ENCODE assay signal across 8 cellular contexts in genomic region chr1:217134857-217135568, GRCh38.
DNase-seq lines count a peak whose midpoint lies in the region; ATAC-seq and TF ChIP-seq lines count a peak whose summit lies in the region.

No MANE protein-coding gene starts in this region.

- no peaks in the 10 kb centered on the region for H3K9me1 ChIP-seq in IMR-90 (ENCODE audit: insufficient read depth, low read length)

- H3K4me2 ChIP-seq in IMR-90 (ENCODE audit: low read depth, low read length): peak overlapping the region; percentile 89

- no peak overlapping the region for H4K91ac ChIP-seq in IMR-90 (ENCODE audit: insufficient read depth, low read depth, low read length)

- H2BK5ac ChIP-seq in IMR-90 (ENCODE audit: low read depth, low read length, poor library complexity, severe bottlenecking): no peak overlapping the region

- no TSS peak for BruUV-seq in IMR-90 (replicated peaks; lab: Mats Ljungman, UMichigan)

- no peak overlapping the region for H2BK20ac ChIP-seq in IMR-90 (ENCODE audit: low read depth, low read length)

- peak overlapping the region; percentile 83 for H2AFZ ChIP-seq in IMR-90 (replicated peaks; ENCODE audit: low read length, poor library complexity)

- intact Hi-C loops in IMR-90 (cut with micrococcal nuclease) (loop anchor here (10.0 kb wide), 1 partner anchor 530 kb away; no protein-coding TSS in a partner anchor), dorsolateral prefrontal cortex (cut with DNase I) (no loop called here)

- H3K36me3 Mint-ChIP-seq in nephron progenitor cell (ENCODE audit: low read depth): no peaks in the 10 kb centered on the region
- peaks cover 9% of the 10 kb centered on the region for H3K36me3 Mint-ChIP-seq in activated T-helper 17 cell treated with anti-CD3 and anti-CD28 coated beads, Interleukin-2, amount 50 U/mL, for 72 hours (ENCODE audit: low read depth)

- in situ Hi-C loops in IMR-90 (cut with MboI; ENCODE audit: low sequenced_read_pairs): no loop called here

- H3K56ac ChIP-seq in IMR-90 (ENCODE audit: extremely low read depth, insufficient read depth, low read length): no peak overlapping the region

- H3K4me3 Mint-ChIP-seq in nephron progenitor cell: peak overlapping the region; percentile 87
- no peak overlapping the region for H3K4me3 Mint-ChIP-seq in activated T-helper 17 cell treated with anti-CD3 and anti-CD28 coated beads, Interleukin-2, amount 50 U/mL, for 72 hours

- H4K5ac ChIP-seq in IMR-90 (ENCODE audit: low read depth, low read length): no peak overlapping the region

- no peak overlapping the region for H2AK5ac ChIP-seq in IMR-90 (ENCODE audit: low read depth, low read length)

- H3K18ac ChIP-seq in IMR-90 (ENCODE audit: low read depth, low read length): no peak overlapping the region

- H2BK15ac ChIP-seq in IMR-90 (ENCODE audit: low read depth, low read length): no peak overlapping the region

- DNase-seq in DMS 273 (lab: John Stamatoyannopoulos, UW; ENCODE audit: unreplicated experiment) (peak; percentile 87), IMR-90 (peak; percentile 4), dorsolateral prefrontal cortex (no peak), nephron progenitor cell (peak; percentile 44), CD1c-positive myeloid dendritic cell (ENCODE audit: extremely low spot score) (no peak), HCEC 1CT (no peak), cortex of kidney (lab: John Stamatoyannopoulos, UW) (no peak)

- peaks cover 50% of the 10 kb centered on the region for H3K27me3 ChIP-seq in IMR-90 (ENCODE audit: control insufficient read depth, insufficient read depth, low read length)
- peaks cover 2 to 75% (median 50%) of the 10 kb centered on the region in 45 donors for H3K27me3 ChIP-seq in dorsolateral prefrontal cortex

- H3K23ac ChIP-seq in IMR-90 (ENCODE audit: low read depth, low read length): no peak overlapping the region

- H3K36me3 ChIP-seq in IMR-90 (ENCODE audit: control insufficient read depth, insufficient read depth, low read length): no peaks in the 10 kb centered on the region

- no peaks in the 10 kb centered on the region; the same call in 1 of the 2 replicates for H3K4me1 ChIP-seq in IMR-90 (ENCODE audit: control insufficient read depth, insufficient read depth, low read length)

- H3K9ac ChIP-seq in IMR-90 (ENCODE audit: low read depth, low read length): no peak overlapping the region

- peak overlapping the region; percentile 75 for H3K4me3 ChIP-seq in IMR-90 (ENCODE audit: insufficient read depth, low read depth, low read length)
- peak overlapping the region; percentile 39 to 78 (median 60) for H3K4me3 ChIP-seq in dorsolateral prefrontal cortex

- H2BK120ac ChIP-seq in IMR-90 (ENCODE audit: low read depth, low read length): no peak overlapping the region

- H4K8ac ChIP-seq in IMR-90 (ENCODE audit: low read depth in 2 of 2, low read length in 2 of 2): no peak overlapping the region

- H3K9me3 Mint-ChIP-seq in nephron progenitor cell: no peaks in the 10 kb centered on the region
- H3K9me3 Mint-ChIP-seq in activated T-helper 17 cell treated with anti-CD3 and anti-CD28 coated beads, Interleukin-2, amount 50 U/mL, for 72 hours: peaks cover 3% of the 10 kb centered on the region

- TF ChIP-seq CTCF in IMR-90 (conservative IDR thresholded peaks at IDR 0.05; ENCODE audit: low read depth, low read length) (no peak), dorsolateral prefrontal cortex (IDR thresholded peaks at IDR 0.05 in 54 of 56, conservative IDR thresholded peaks at IDR 0.05 in 2 of 56; ENCODE audit: low read depth in 1 of 56, partially characterized antibody in 56 of 56) (no peak), nephron progenitor cell (IDR thresholded peaks at IDR 0.05) (no peak)

- WGBS in IMR-90 (ENCODE audit: extremely low coverage in 2 of 2, insufficient read length in 1 of 2), 2 experiments: 0% methylated on average over 10 of the region's 49 CpGs; no CpG with 5 or more reads in 1 of the 2 experiments

- dilution Hi-C loops in IMR-90 (cut with HindIII; ENCODE audit: low sequenced_read_pairs, unreplicated experiment): no loop called here

- H3K27ac ChIP-seq in IMR-90 (ENCODE audit: insufficient read depth, low read length) (no peak overlapping the region), dorsolateral prefrontal cortex (no peak overlapping the region)

- no peak overlapping the region for H2AK9ac ChIP-seq in IMR-90 (replicated peaks; ENCODE audit: low read depth, low read length, poor library complexity)

- no peak for TF ChIP-seq POLR2A in IMR-90 (IDR thresholded peaks at IDR 0.05; ENCODE audit: low read depth, low read length)

- H3K79me1 ChIP-seq in IMR-90 (ENCODE audit: low read depth in 1 of 2, low read length in 2 of 2): no peaks in the 10 kb centered on the region

- no peaks in the 10 kb centered on the region for H4K20me1 ChIP-seq in IMR-90 (ENCODE audit: insufficient read depth, low read length)

- POLR2A ChIA-PET in IMR-90 (lab: Charles Lee; ENCODE audit: unreplicated experiment): no interaction called here

- H3K4me1 Mint-ChIP-seq in nephron progenitor cell: peaks cover 49% of the 10 kb centered on the region
- no peaks in the 10 kb centered on the region for H3K4me1 Mint-ChIP-seq in activated T-helper 17 cell treated with anti-CD3 and anti-CD28 coated beads, Interleukin-2, amount 50 U/mL, for 72 hours

- H3K14ac ChIP-seq in IMR-90 (replicated peaks; ENCODE audit: low read depth, low read length): no peak overlapping the region

- H3K4ac ChIP-seq in IMR-90 (ENCODE audit: low read depth, low read length): no peak overlapping the region

- peaks cover 4% of the 10 kb centered on the region; the same call in 1 of the 2 replicates for H3K9me3 ChIP-seq in IMR-90 (ENCODE audit: control insufficient read depth, insufficient read depth, low read length)

- H3K27ac Mint-ChIP-seq in nephron progenitor cell: no peak overlapping the region
- H3K27ac Mint-ChIP-seq in activated T-helper 17 cell treated with anti-CD3 and anti-CD28 coated beads, Interleukin-2, amount 50 U/mL, for 72 hours: no peak overlapping the region

- CTCF ChIA-PET in IMR-90 (lab: Yijun Ruan, JAX): interaction anchor here (0.7 kb wide), 1 partner anchor 993 kb away, joined by 4 read pairs; no protein-coding TSS in a partner anchor

- H3K27me3 Mint-ChIP-seq in nephron progenitor cell (ENCODE audit: low read depth, poor library complexity): peaks cover 100% of the 10 kb centered on the region
- H3K27me3 Mint-ChIP-seq in activated T-helper 17 cell treated with anti-CD3 and anti-CD28 coated beads, Interleukin-2, amount 50 U/mL, for 72 hours: peaks cover 41% of the 10 kb centered on the region

- TF ChIP-seq RAD21 in IMR-90 (IDR thresholded peaks at IDR 0.05; ENCODE audit: low read length): no peak

- ATAC-seq in IMR-90 (ENCODE audit: low read depth): peak; percentile 67
- ATAC-seq in activated T-helper 17 cell treated with anti-CD3 and anti-CD28 coated beads, Interleukin-2, amount 50 U/mL, for 72 hours (replicated peaks): no peak

TF ChIP-seq in IMR-90, 13 proteins besides CTCF, POLR2A, EP300 and RAD21:
- TF ChIP-seq RFX5 (IDR thresholded peaks at IDR 0.05; ENCODE audit: low read depth, low read length) (no peak), MXI1 (IDR thresholded peaks at IDR 0.05; ENCODE audit: borderline replicate concordance, low read depth, low read length) (no peak), BHLHE40 (IDR thresholded peaks at IDR 0.05; ENCODE audit: low read depth, low read length) (no peak), RCOR1 (IDR thresholded peaks at IDR 0.05; ENCODE audit: insufficient replicate concordance, low read length) (no peak), FOS (IDR thresholded peaks at IDR 0.05; ENCODE audit: low read depth, low read length) (no peak), MAFK (IDR thresholded peaks at IDR 0.05; ENCODE audit: low read depth, low read length) (no peak), SMC3 (IDR thresholded peaks at IDR 0.05; ENCODE audit: low read depth, low read length) (no peak), CEBPB (IDR thresholded peaks at IDR 0.05; ENCODE audit: low read depth, low read length) (no peak), ELK1 (IDR thresholded peaks at IDR 0.05; ENCODE audit: borderline replicate concordance, low read depth, low read length) (no peak), CHD1 (IDR thresholded peaks at IDR 0.05; ENCODE audit: low read depth, low read length) (no peak), MAZ (IDR thresholded peaks at IDR 0.05; ENCODE audit: borderline replicate concordance, low read depth, low read length) (no peak), USF2 (IDR thresholded peaks at IDR 0.05; ENCODE audit: low read depth, low read length) (no peak), NFE2L2 (IDR thresholded peaks at IDR 0.05; ENCODE audit: low read depth, low read length) (no peak)
TF ChIP-seq in IMR-90: peak in this region for 0.

Comparison
In these comparisons a context has a peak if more than half of its experiments do, and no peak if none do; other contexts are left out.
1. DNase-seq: peak in DMS 273 (single experiment), IMR-90 (single experiment) and nephron progenitor cell (single experiment); none in dorsolateral prefrontal cortex (0 of 10), CD1c-positive myeloid dendritic cell (single experiment), HCEC 1CT (single experiment) and cortex of kidney (single experiment).